In the genomic region with DNA sequence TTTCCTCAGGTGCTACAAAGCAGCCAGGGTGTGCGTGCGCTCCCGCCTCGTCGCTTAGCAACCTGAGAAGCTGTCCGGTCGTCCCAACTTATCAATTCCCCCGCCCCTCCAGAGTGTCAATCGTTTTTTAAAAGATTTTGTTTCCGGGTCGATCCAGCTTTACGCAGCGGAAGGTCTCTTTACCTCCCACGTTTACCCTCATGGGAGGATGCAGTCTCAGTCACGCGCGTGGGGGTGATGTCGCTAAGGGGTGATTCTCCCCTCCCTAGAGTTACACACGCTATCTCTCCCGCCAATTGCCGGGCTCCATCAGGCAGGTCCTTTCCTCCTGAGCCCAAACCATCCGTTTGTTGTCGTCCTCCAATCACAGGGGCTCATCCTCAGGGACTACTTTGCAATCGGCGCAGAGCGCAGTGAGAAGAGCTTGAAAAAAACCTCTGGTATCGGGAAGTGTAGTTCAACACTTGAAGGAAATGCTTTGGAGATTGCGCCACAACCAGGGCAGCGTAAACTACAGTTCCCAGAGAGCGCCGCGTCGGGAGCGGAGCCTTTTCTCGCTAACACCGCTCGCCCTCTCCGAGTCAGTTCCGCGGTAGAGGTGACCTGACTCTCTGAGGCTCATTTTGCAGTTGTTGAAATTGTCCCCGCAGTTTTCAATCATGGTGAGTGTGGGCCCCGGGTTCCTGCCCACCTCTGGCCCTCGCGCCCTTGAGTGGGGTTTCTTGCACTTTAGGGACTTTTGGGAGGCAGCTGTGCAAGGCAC, we compare ENCODE assay signal across 8 cellular contexts. TPM values are rescaled to one million over a fixed set of nuclear protein-coding genes. Genes with fewer than 3 reads are reported as not detected.
DNase-seq lines count a peak whose midpoint lies in the region; ATAC-seq and TF ChIP-seq lines count a peak whose summit lies in the region.

Gene MDH1 (plus strand): TSS at position 579 of the 763 bp plus-strand sequence. CDS start 81 bp downstream, at position 660.
A gene with protein sequence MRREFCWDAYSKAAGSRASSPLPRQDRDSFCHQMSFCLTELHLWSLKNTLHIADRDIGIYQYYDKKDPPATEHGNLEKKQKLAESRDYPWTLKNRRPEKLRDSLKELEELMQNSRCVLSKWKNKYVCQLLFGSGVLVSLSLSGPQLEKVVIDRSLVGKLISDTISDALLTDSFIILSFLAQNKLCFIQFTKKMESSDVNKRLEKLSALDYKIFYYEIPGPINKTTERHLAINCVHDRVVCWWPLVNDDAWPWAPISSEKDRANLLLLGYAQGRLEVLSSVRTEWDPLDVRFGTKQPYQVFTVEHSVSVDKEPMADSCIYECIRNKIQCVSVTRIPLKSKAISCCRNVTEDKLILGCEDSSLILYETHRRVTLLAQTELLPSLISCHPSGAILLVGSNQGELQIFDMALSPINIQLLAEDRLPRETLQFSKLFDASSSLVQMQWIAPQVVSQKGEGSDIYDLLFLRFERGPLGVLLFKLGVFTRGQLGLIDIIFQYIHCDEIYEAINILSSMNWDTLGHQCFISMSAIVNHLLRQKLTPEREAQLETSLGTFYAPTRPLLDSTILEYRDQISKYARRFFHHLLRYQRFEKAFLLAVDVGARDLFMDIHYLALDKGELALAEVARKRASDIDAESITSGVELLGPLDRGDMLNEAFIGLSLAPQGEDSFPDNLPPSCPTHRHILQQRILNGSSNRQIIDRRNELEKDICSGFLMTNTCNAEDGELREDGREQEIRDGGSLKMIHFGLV (minus strand): TSS at position 93 of the 763 bp plus-strand sequence. CDS start 206 bp downstream, outside the sequence.

- peaks cover 32% of the 10 kb centered on the region for H3K4me1 Mint-ChIP-seq in activated T-helper 2 cell treated with anti-CD3 and anti-CD28 coated beads, Interferon-gamma antibody, Interleukin-2, Interleukin-4, amounts not matched to agents 10 μg/mL and 5 μg/mL and 100 μg/mL, durations not matched to agents 14 hours and 24 hours and 36 hours (ENCODE audit: low read depth)
- H3K4me1 Mint-ChIP-seq in naive thymus-derived CD4-positive, alpha-beta T cell = peaks cover 24 to 63% (median 45%) of the 10 kb centered on the region in 7 donors
- H3K4me1 Mint-ChIP-seq in stimulated activated memory B cell treated with anti-CD40 and anti-IgM and Interleukin-4, amounts not matched to agents 10 μg/mL and 1 μg/mL and 100 μg/mL, for 72 hours = peaks cover 38% of the 10 kb centered on the region

- CTCF ChIA-PET in naive thymus-derived CD4-positive, alpha-beta T cell (lab: Charles Lee) = interaction anchor here (0.6 to 1.1 kb wide), 2 partner anchors 273 to 883 kb away, joined by 3 read pairs; partner anchors contain the start of gene EHBP1

- H3K36me3 Mint-ChIP-seq in activated T-helper 2 cell treated with anti-CD3 and anti-CD28 coated beads, Interferon-gamma antibody, Interleukin-2, Interleukin-4, amounts not matched to agents 10 μg/mL and 5 μg/mL and 100 μg/mL, durations not matched to agents 14 hours and 24 hours and 36 hours (ENCODE audit: low read depth) = peaks cover 21% of the 10 kb centered on the region
- peaks cover 0 to 9% (median 0%) of the 10 kb centered on the region in 5 donors for H3K36me3 Mint-ChIP-seq in naive thymus-derived CD4-positive, alpha-beta T cell
- H3K36me3 Mint-ChIP-seq in stimulated activated memory B cell treated with anti-CD40 and anti-IgM and Interleukin-4, amounts not matched to agents 10 μg/mL and 1 μg/mL and 100 μg/mL, for 72 hours = peaks cover 5% of the 10 kb centered on the region

- H3K4me1 ChIP-seq in naive thymus-derived CD4-positive, alpha-beta T cell (ENCODE audit: control insufficient read depth in 2 of 2, insufficient read depth in 2 of 2, low read length in 2 of 2) = peaks cover 16 to 23% of the 10 kb centered on the region in 2 donors

- H3K27me3 Mint-ChIP-seq in activated T-helper 2 cell treated with anti-CD3 and anti-CD28 coated beads, Interferon-gamma antibody, Interleukin-2, Interleukin-4, amounts not matched to agents 10 μg/mL and 5 μg/mL and 100 μg/mL, durations not matched to agents 14 hours and 24 hours and 36 hours (ENCODE audit: low read depth) = no peaks in the 10 kb centered on the region
- no peaks in the 10 kb centered on the region for H3K27me3 Mint-ChIP-seq in naive thymus-derived CD4-positive, alpha-beta T cell
- no peaks in the 10 kb centered on the region for H3K27me3 Mint-ChIP-seq in stimulated activated memory B cell treated with anti-CD40 and anti-IgM and Interleukin-4, amounts not matched to agents 10 μg/mL and 1 μg/mL and 100 μg/mL, for 72 hours

- peak within 1 kb of the TSS; percentile 91 for H3K27ac Mint-ChIP-seq in activated T-helper 2 cell treated with anti-CD3 and anti-CD28 coated beads, Interferon-gamma antibody, Interleukin-2, Interleukin-4, amounts not matched to agents 10 μg/mL and 5 μg/mL and 100 μg/mL, durations not matched to agents 14 hours and 24 hours and 36 hours
- H3K27ac Mint-ChIP-seq in naive thymus-derived CD4-positive, alpha-beta T cell = peak within 1 kb of the TSS; percentile 89 to 99 (median 95)
- H3K27ac Mint-ChIP-seq in stimulated activated memory B cell treated with anti-CD40 and anti-IgM and Interleukin-4, amounts not matched to agents 10 μg/mL and 1 μg/mL and 100 μg/mL, for 72 hours = peak within 1 kb of the TSS; percentile 88

- intact Hi-C loops in activated T-helper 2 cell treated with anti-CD3 and anti-CD28 coated beads, Interferon-gamma antibody, Interleukin-2, Interleukin-4, amounts not matched to agents 10 μg/mL and 5 μg/mL and 100 μg/mL, durations not matched to agents 14 hours and 24 hours and 36 hours (cut with micrococcal nuclease) = loop anchor here (1.0 to 10.0 kb wide), 9 partner anchors 253 to 1700 kb away; partner anchors contain the start of genes AFTPH, B3GNT2, CCT4 and EHBP1
- intact Hi-C loops in naive thymus-derived CD4-positive, alpha-beta T cell (cut with micrococcal nuclease) = loop anchor here (1.0 to 10.0 kb wide), 25 partner anchors 253 to 1844 kb away; partner anchors contain the start of genes ACTR2 (in 2 of the 2), B3GNT2 (in 2 of the 2), COMMD1 (in 2 of the 2) and EHBP1 (in 2 of the 2)

- H3K9me3 ChIP-seq in naive thymus-derived CD4-positive, alpha-beta T cell (ENCODE audit: control insufficient read depth in 2 of 3, low read length in 3 of 3) = no peaks in the 10 kb centered on the region

- H3K27ac ChIP-seq in naive thymus-derived CD4-positive, alpha-beta T cell (ENCODE audit: low read depth, low read length) = peak within 1 kb of the TSS; percentile 89

- H3K4me3 ChIP-seq in LNCaP clone FGC (ENCODE audit: low read depth, low read length) (peak within 1 kb of the TSS; percentile 85), fibroblast of mammary gland (ENCODE audit: control insufficient read depth, low read depth, low read length) (peak within 1 kb of the TSS; percentile 96)
- H3K4me3 ChIP-seq in naive thymus-derived CD4-positive, alpha-beta T cell (ENCODE audit: low read length) = peak within 1 kb of the TSS; percentile 91

- peak; percentile 100 for DNase-seq in EL
- peak; percentile 99 for DNase-seq in H4 (ENCODE audit: low spot score)
- DNase-seq in LNCaP clone FGC (ENCODE audit: low read depth) = peak; percentile 98
- peak; percentile 97 for DNase-seq in RPMI8226
- DNase-seq in activated T-helper 2 cell treated with anti-CD3 and anti-CD28 coated beads, Interferon-gamma antibody, Interleukin-2, Interleukin-4, amounts not matched to agents 10 μg/mL and 5 μg/mL and 100 μg/mL, durations not matched to agents 14 hours and 24 hours and 36 hours (ENCODE audit: low spot score) = peak; percentile 92
- peak; percentile 100 for DNase-seq in fibroblast of mammary gland (ENCODE audit: low read depth)
- DNase-seq in naive thymus-derived CD4-positive, alpha-beta T cell = peak; percentile 74 to 99 (median 96)

- H3K4me3 Mint-ChIP-seq in activated T-helper 2 cell treated with anti-CD3 and anti-CD28 coated beads, Interferon-gamma antibody, Interleukin-2, Interleukin-4, amounts not matched to agents 10 μg/mL and 5 μg/mL and 100 μg/mL, durations not matched to agents 14 hours and 24 hours and 36 hours (ENCODE audit: low read depth) = peak within 1 kb of the TSS; percentile 99
- H3K4me3 Mint-ChIP-seq in naive thymus-derived CD4-positive, alpha-beta T cell = peak within 1 kb of the TSS; percentile 89 to 99 (median 94)
- H3K4me3 Mint-ChIP-seq in stimulated activated memory B cell treated with anti-CD40 and anti-IgM and Interleukin-4, amounts not matched to agents 10 μg/mL and 1 μg/mL and 100 μg/mL, for 72 hours = peak within 1 kb of the TSS; percentile 95

- ATAC-seq in naive thymus-derived CD4-positive, alpha-beta T cell = peak; percentile 89
- ATAC-seq in stimulated activated memory B cell treated with anti-CD40 and anti-IgM and Interleukin-4, amounts not matched to agents 10 μg/mL and 1 μg/mL and 100 μg/mL, for 72 hours = peak; percentile 96

- no peaks in the 10 kb centered on the region for H3K9me3 Mint-ChIP-seq in activated T-helper 2 cell treated with anti-CD3 and anti-CD28 coated beads, Interferon-gamma antibody, Interleukin-2, Interleukin-4, amounts not matched to agents 10 μg/mL and 5 μg/mL and 100 μg/mL, durations not matched to agents 14 hours and 24 hours and 36 hours
- H3K9me3 Mint-ChIP-seq in naive thymus-derived CD4-positive, alpha-beta T cell = peaks cover 0 to 3% (median 0%) of the 10 kb centered on the region in 11 donors
- H3K9me3 Mint-ChIP-seq in stimulated activated memory B cell treated with anti-CD40 and anti-IgM and Interleukin-4, amounts not matched to agents 10 μg/mL and 1 μg/mL and 100 μg/mL, for 72 hours = no peaks in the 10 kb centered on the region

- POLR2A ChIA-PET in naive thymus-derived CD4-positive, alpha-beta T cell (lab: Charles Lee) = interaction anchor here (0.8 to 3.9 kb wide), 10 partner anchors 8 to 1735 kb away, joined by 3 to 23 read pairs (median 4); partner anchors contain the start of genes ACTR2, COMMD1, FAM161A and RAB1A

- H3K36me3 ChIP-seq in naive thymus-derived CD4-positive, alpha-beta T cell (ENCODE audit: control insufficient read depth in 2 of 3, insufficient read depth in 3 of 3, low read length in 3 of 3) = peaks cover 0 to 5% (median 4%) of the 10 kb centered on the region in 3 experiments

- TF ChIP-seq CTCF in LNCaP clone FGC (IDR thresholded peaks at IDR 0.05; ENCODE audit: control insufficient read depth, extremely low read depth, insufficient read depth) (no peak), fibroblast of mammary gland (conservative IDR thresholded peaks at IDR 0.05; ENCODE audit: control insufficient read depth, insufficient read depth, low read depth, low read length) (no peak)

- no peaks in the 10 kb centered on the region for H3K27me3 ChIP-seq in naive thymus-derived CD4-positive, alpha-beta T cell (ENCODE audit: control insufficient read depth in 2 of 2, insufficient read depth in 2 of 2, low read length in 2 of 2)

RNA-seq across cellular contexts. Expression of gene MDH1, which starts in this region (rescaled TPM):
- total RNA-seq in H4 (2014; rRNA removed; shearing (Covaris generic)) = 309 and 407 TPM in 2 replicates
- 212 and 226 TPM in 2 replicates for total RNA-seq in activated T-helper 2 cell treated with anti-CD3 and anti-CD28 coated beads, Interferon-gamma antibody, Interleukin-2, Interleukin-4, amounts not matched to agents 10 μg/mL and 5 μg/mL and 100 μg/mL, durations not matched to agents 14 hours and 24 hours and 36 hours
- total RNA-seq in naive thymus-derived CD4-positive, alpha-beta T cell = 100 to 1,000 TPM in 1 of 5 experiments, 10 to 100 TPM in 4; 76.5 to 180 (median 84.2) TPM
- polyA plus RNA-seq in naive thymus-derived CD4-positive, alpha-beta T cell = 100 to 1,000 TPM; 263 to 268 TPM

RNA-seq across cellular contexts. Expression of the second gene that starts in this region (rescaled TPM):
- 3.7 and 4.6 TPM in 2 replicates for total RNA-seq in H4 (2014; rRNA removed; shearing (Covaris generic))
- total RNA-seq in activated T-helper 2 cell treated with anti-CD3 and anti-CD28 coated beads, Interferon-gamma antibody, Interleukin-2, Interleukin-4, amounts not matched to agents 10 μg/mL and 5 μg/mL and 100 μg/mL, durations not matched to agents 14 hours and 24 hours and 36 hours = 5.5 and 6.1 TPM in 2 replicates
- total RNA-seq in naive thymus-derived CD4-positive, alpha-beta T cell = 10 to 100 TPM in 4 of 5 experiments, 1 to 10 TPM in 1; 7.6 to 19.2 (median 16.1) TPM
- polyA plus RNA-seq in naive thymus-derived CD4-positive, alpha-beta T cell = 1 to 10 TPM; 4.8 to 7.0 TPM

Comparison
In these comparisons a context has a peak if more than half of its experiments do, and no peak if none do; other contexts are left out.
1. Peak in every context shown above with its lines: DNase-seq, ATAC-seq, H3K4me3 ChIP-seq and H3K27ac ChIP-seq.